8 cellular contexts compared by ENCODE assay signal in the genomic region with DNA sequence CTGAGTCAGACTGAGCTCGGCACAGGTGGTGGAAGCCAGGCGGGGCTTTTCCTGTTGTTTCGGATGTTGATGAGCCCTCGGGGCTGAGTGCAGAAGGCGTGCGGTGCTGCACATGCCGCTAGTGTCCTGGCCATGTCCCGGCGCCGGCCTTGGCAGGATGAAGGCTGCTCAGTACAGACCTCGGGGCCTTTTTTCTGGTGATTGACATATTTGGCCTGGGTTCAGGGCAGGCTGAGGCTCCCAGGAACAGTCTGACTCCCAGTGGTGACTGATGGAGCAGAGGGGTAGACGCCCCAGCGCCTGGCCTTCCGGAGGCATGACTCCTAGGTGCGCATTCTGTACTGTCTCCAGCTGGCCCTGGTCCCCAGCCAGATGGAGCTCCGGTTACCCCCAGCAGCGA. TPM values are rescaled to one million over a fixed set of nuclear protein-coding genes. Genes with fewer than 3 reads are reported as not detected.
DNase-seq lines count a peak whose midpoint lies in the region; ATAC-seq, FAIRE-seq and TF ChIP-seq lines count a peak whose summit lies in the region.
"Not testable (repeated sequence)": the region's sequence is repeated elsewhere in the genome, so short reads cannot be mapped to it uniquely, and the experiment has no call there.
"Had no signal": no experiment of that assay in that cellular context is flagged by ENCODE, and none has a peak within 500 bp of the region (broad histone marks: within the 10 kb centered on the region; RNA-seq: fewer than 3 reads in every experiment).

No MANE protein-coding gene starts in this region.

- not testable (repeated sequence) for H3K27me3 Mint-ChIP-seq in T-cell; activated T-cell treated with anti-CD3 and anti-CD28 coated beads, Interleukin-2, amount 50 U/mL, for 72 hours (ENCODE audit: low read depth); memory B cell

- intact Hi-C loops in left ventricle myocardium superior (cut with micrococcal nuclease); gastrocnemius medialis (cut with DNase I; ENCODE audit: low total_unique reads): not testable (repeated sequence)

- not testable (repeated sequence) for H3K27me3 ChIP-seq in bronchial epithelial cell (ENCODE audit: control insufficient read depth, insufficient read depth, low read length); gastrocnemius medialis

- H3K36me3 Mint-ChIP-seq in T-cell; activated T-cell treated with anti-CD3 and anti-CD28 coated beads, Interleukin-2, amount 50 U/mL, for 72 hours (ENCODE audit: insufficient read depth in 2 of 2); memory B cell: not testable (repeated sequence)

- H3K27ac Mint-ChIP-seq in T-cell; activated T-cell treated with anti-CD3 and anti-CD28 coated beads, Interleukin-2, amount 50 U/mL, for 72 hours; memory B cell: not testable (repeated sequence)

- TF ChIP-seq POLR2A in gastrocnemius medialis (IDR thresholded peaks at IDR 0.05), result not testable (repeated sequence)

- DNase-seq in T-cell; activated T-cell treated with anti-CD3 and anti-CD28 coated beads, Interleukin-2, amount 50 U/mL, for 72 hours; bronchial epithelial cell (ENCODE audit: low read depth); left ventricle myocardium superior; memory B cell (ENCODE audit: low spot score in 2 of 2); gastrocnemius medialis: not testable (repeated sequence)

- H3K4me3 ChIP-seq in bronchial epithelial cell (ENCODE audit: low read depth, low read length); gastrocnemius medialis: not testable (repeated sequence)

- H3K9me3 Mint-ChIP-seq in T-cell; activated T-cell treated with anti-CD3 and anti-CD28 coated beads, Interleukin-2, amount 50 U/mL, for 72 hours; memory B cell: not testable (repeated sequence)

- ATAC-seq in GM18511 (IDR thresholded peaks at IDR 0.05; ENCODE audit: unreplicated experiment) (peak; percentile 19), T-cell (replicated peaks in 1 of 4) (peak; percentile 49 to 69 (median 56)), left ventricle myocardium superior (peak; percentile 83), memory B cell (ENCODE audit: low read depth) (peak; percentile 18), gastrocnemius medialis (peak; percentile 71 to 80)
- ATAC-seq in activated T-cell treated with anti-CD3 and anti-CD28 coated beads, Interleukin-2, amount 50 U/mL, for 72 hours (replicated peaks in 1 of 2), result peak; percentile 27 to 35

- CTCF ChIA-PET in T-cell (lab: Charles Lee), result not testable (repeated sequence)

- H3K4me1 Mint-ChIP-seq in T-cell; activated T-cell treated with anti-CD3 and anti-CD28 coated beads, Interleukin-2, amount 50 U/mL, for 72 hours (ENCODE audit: low read depth); memory B cell: not testable (repeated sequence)

- not testable (repeated sequence) for H3K9me3 ChIP-seq in gastrocnemius medialis

- TF ChIP-seq CTCF in bronchial epithelial cell (IDR thresholded peaks at IDR 0.05; ENCODE audit: insufficient read depth, low read length, severe bottlenecking); gastrocnemius medialis (IDR thresholded peaks at IDR 0.05 in 4 of 5, conservative IDR thresholded peaks at IDR 0.05 in 1 of 5): not testable (repeated sequence)

- H3K36me3 ChIP-seq in bronchial epithelial cell (ENCODE audit: control insufficient read depth, insufficient read depth, low read length); gastrocnemius medialis: not testable (repeated sequence)

- H3K4me1 ChIP-seq in gastrocnemius medialis, result not testable (repeated sequence)

- peak; percentile 84 for FAIRE-seq in bronchial epithelial cell (lab: Jason Lieb, UNC)

- in situ Hi-C loops in gastrocnemius medialis (cut with MboI; ENCODE audit: low sequenced_read_pairs in 4 of 4), result not testable (repeated sequence)

- not testable (repeated sequence) for H3K27ac ChIP-seq in gastrocnemius medialis

- POLR2A ChIA-PET in T-cell (lab: Charles Lee), result not testable (repeated sequence)

- H3K4me3 Mint-ChIP-seq in T-cell; activated T-cell treated with anti-CD3 and anti-CD28 coated beads, Interleukin-2, amount 50 U/mL, for 72 hours; memory B cell: not testable (repeated sequence)

RNA-seq across cellular contexts. Expression of gene GRAP, which starts 8.8 kb away (rescaled TPM):
- total RNA-seq in T-cell (10 to 100 TPM; 26.5 to 95.2 (median 74.0) TPM), bronchial epithelial cell (not detected in 2 replicates), left ventricle myocardium superior (2.2 TPM), gastrocnemius medialis (1 to 10 TPM in 2 of 4 donors, under 1 TPM in 2; 0.36 to 1.7 (median 0.94) TPM)
- total RNA-seq in activated T-cell treated with anti-CD3 and anti-CD28 coated beads, Interleukin-2, amount 50 U/mL, for 72 hours, result 10 to 100 TPM in 1 of 2 donors, 1 to 10 TPM in 1; 9.7 to 15.9 TPM
- total RNA-seq: Calu3 had no signal

RNA-seq across cellular contexts. Expression of gene FAM83G, which starts 33.4 kb away (rescaled TPM):
- 10 to 100 TPM in 3 of 5 donors, 1 to 10 TPM in 2; 4.9 to 23.3 (median 20.8) TPM for total RNA-seq in T-cell
- total RNA-seq in activated T-cell treated with anti-CD3 and anti-CD28 coated beads, Interleukin-2, amount 50 U/mL, for 72 hours, result 10 to 100 TPM; 10.9 to 11.3 TPM
- total RNA-seq in bronchial epithelial cell, result 28.4 and 35.5 TPM in 2 replicates
- 2.3 TPM for total RNA-seq in left ventricle myocardium superior
- 10 to 100 TPM in 3 of 4 donors, 1 to 10 TPM in 1; 8.2 to 25.6 (median 16.9) TPM for total RNA-seq in gastrocnemius medialis

Comparison
In these comparisons a context has a peak if more than half of its experiments do, and no peak if none do; other contexts are left out.
1. ATAC-seq: peak in every context shown above with its lines; median percentile 83 in left ventricle myocardium superior; 76 in gastrocnemius medialis; 56 in T-cell; 31 in activated T-cell treated with anti-CD3 and anti-CD28 coated beads, Interleukin-2, amount 50 U/mL, for 72 hours; 19 in GM18511; 18 in memory B cell.